In genomic region chr11:17985517-17985916, GRCh38 we compare ENCODE assay signal across 12 cellular contexts. TPM values are rescaled to one million over a fixed set of nuclear protein-coding genes. Genes with fewer than 3 reads are reported as not detected.
DNase-seq lines count a peak whose midpoint lies in the region; ATAC-seq and TF ChIP-seq lines count a peak whose summit lies in the region.
"Had no signal": no experiment of that assay in that cellular context is flagged by ENCODE, and none has a peak within 500 bp of the region (broad histone marks: within the 10 kb centered on the region; RNA-seq: fewer than 3 reads in every experiment).

No MANE protein-coding gene starts in this region.

- no peak overlapping the region for H3K4me3 ChIP-seq in colonic mucosa
- no peak overlapping the region for H3K4me3 ChIP-seq in neuronal stem cell (ENCODE audit: low read length in 2 of 2)

- H3K23ac ChIP-seq in neuronal stem cell (ENCODE audit: low read depth, low read length, poor library complexity) = no peak overlapping the region

- no peak overlapping the region for H2AFZ ChIP-seq in neuronal stem cell (ENCODE audit: low read length)

- no peak overlapping the region for H2BK120ac ChIP-seq in neuronal stem cell (ENCODE audit: low read depth, low read length)

- no peaks in the 10 kb centered on the region for H3K79me1 ChIP-seq in neuronal stem cell (ENCODE audit: low read depth, low read length)

- H3K27ac ChIP-seq in epithelial cell of prostate (no peak overlapping the region), colonic mucosa (no peak overlapping the region), neuronal stem cell (replicated peaks; ENCODE audit: low read length) (no peak overlapping the region)
- H3K27ac ChIP-seq: C4-2B had no signal

- H2AK5ac ChIP-seq in neuronal stem cell (ENCODE audit: low read depth, low read length) = no peak overlapping the region

- H3K14ac ChIP-seq in neuronal stem cell (ENCODE audit: low read length) = no peak overlapping the region

- H2BK5ac ChIP-seq in neuronal stem cell (ENCODE audit: low read length) = no peak overlapping the region

- H3K4ac ChIP-seq in neuronal stem cell (ENCODE audit: low read length) = no peak overlapping the region

- no peak for TF ChIP-seq CTCF in colonic mucosa (IDR thresholded peaks at IDR 0.05)

- H2BK15ac ChIP-seq in neuronal stem cell (ENCODE audit: low read length) = no peak overlapping the region

- H3K36me3 ChIP-seq in colonic mucosa (no peaks in the 10 kb centered on the region), neuronal stem cell (replicated peaks in 1 of 2; ENCODE audit: control insufficient read depth in 2 of 2, insufficient read depth in 2 of 2, low read length in 2 of 2) (peaks cover 8 to 52% of the 10 kb centered on the region in 2 donors)

- H3K9me3 ChIP-seq in colonic mucosa (no peaks in the 10 kb centered on the region), neuronal stem cell (replicated peaks in 1 of 2; ENCODE audit: control insufficient read depth in 2 of 2, insufficient read depth in 1 of 2, low read depth in 1 of 2, low read length in 2 of 2) (no peaks in the 10 kb centered on the region)

- no peak overlapping the region for H2BK12ac ChIP-seq in neuronal stem cell (ENCODE audit: low read length)

- no peak overlapping the region for H4K91ac ChIP-seq in neuronal stem cell (ENCODE audit: low read depth, low read length, poor library complexity)

- no peak overlapping the region for H3K4me2 ChIP-seq in neuronal stem cell (ENCODE audit: insufficient read depth, low read length, poor library complexity, severe bottlenecking)

- no CpG with 5 or more reads among the region's 1 CpG for whole genome bisulfite sequencing in neuronal stem cell (ENCODE audit: extremely low coverage in 2 of 2, insufficient read length in 2 of 2, insufficient replicate concordance in 1 of 2), 2 donors

- H4K8ac ChIP-seq in neuronal stem cell (ENCODE audit: low read depth, low read length) = no peak overlapping the region

- H3K27me3 ChIP-seq in colonic mucosa = no peaks in the 10 kb centered on the region
- no peaks in the 10 kb centered on the region for H3K27me3 ChIP-seq in neuronal stem cell (ENCODE audit: control insufficient read depth in 3 of 3, insufficient read depth in 3 of 3, low read depth in 1 of 3, low read length in 3 of 3)

- H3K9ac ChIP-seq in colonic mucosa (ENCODE audit: low read depth in 2 of 2, low read length in 2 of 2) (no peak overlapping the region), neuronal stem cell (ENCODE audit: low read depth, low read length, poor library complexity) (no peak overlapping the region)

- DNase-seq in DMS53 (lab: John Stamatoyannopoulos, UW) (peak; percentile 76), NCI-H69 (lab: John Stamatoyannopoulos, UW) (peak; percentile 53), epithelial cell of prostate (ENCODE audit: low read depth, low spot score) (peak; percentile 24), occipital lobe (lab: John Stamatoyannopoulos, UW) (peak; percentile 39), colonic mucosa (no peak), neuronal stem cell (ENCODE audit: low spot score) (no peak)
- DNase-seq: activated naive CD4-positive, alpha-beta T cell; NCI-H510A had no signal

- ATAC-seq in HG02642 (IDR thresholded peaks at IDR 0.05; ENCODE audit: poor library complexity, unreplicated experiment) = no peak
- no peak for ATAC-seq in GM18511 (IDR thresholded peaks at IDR 0.05; ENCODE audit: unreplicated experiment)
- ATAC-seq: natural killer cell treated with Interleukin-12 subunit alpha and Interleukin-12 subunit beta and Interleukin-15 and Interleukin-18, amount 100 ng/mL, for 72 hours had no signal

- H3K4me1 ChIP-seq in colonic mucosa (no peaks in the 10 kb centered on the region), neuronal stem cell (ENCODE audit: control insufficient read depth in 2 of 2, insufficient read depth in 1 of 2, low read depth in 1 of 2, low read length in 2 of 2) (no peaks in the 10 kb centered on the region)

- intact Hi-C loops in colonic mucosa (cut with DNase I) = no loop called here

- no peak overlapping the region for H3K18ac ChIP-seq in neuronal stem cell (ENCODE audit: low read length)

RNA-seq across cellular contexts. Expression of gene SERGEF, which starts 27.3 kb away (rescaled TPM):
- 45.5 TPM for total RNA-seq in occipital lobe
- total RNA-seq in colonic mucosa = 10 to 100 TPM; 23.2 to 36.2 TPM
- polyA plus RNA-seq in neuronal stem cell (2013, experiment 1 of 2) = 42.9 TPM
- 44.8 TPM for polyA plus RNA-seq in neuronal stem cell (2013, experiment 2 of 2)

Comparison
In these comparisons a context has a peak if more than half of its experiments do, and no peak if none do; other contexts are left out.
1. DNase-seq: peak in DMS53 (single experiment), NCI-H69 (single experiment), epithelial cell of prostate (single experiment) and occipital lobe (single experiment); none in colonic mucosa (single experiment) and neuronal stem cell (single experiment).